16 cellular contexts compared by ENCODE assay signal in genomic region chr6:170393807-170394399, GRCh38.
DNase-seq lines count a peak whose midpoint lies in the region; ATAC-seq, FAIRE-seq and TF ChIP-seq lines count a peak whose summit lies in the region.
"Had no signal": no experiment of that assay in that cellular context is flagged by ENCODE, and none has a peak within 500 bp of the region (broad histone marks: within the 10 kb centered on the region; RNA-seq: fewer than 3 reads in every experiment).

No MANE protein-coding gene starts in this region.

- H3K27me3 Mint-ChIP-seq in activated T-cell treated with anti-CD3 and anti-CD28 coated beads, Interleukin-2, amount 50 U/mL, for 4 hours (ENCODE audit: low read depth), result no peaks in the 10 kb centered on the region
- H3K27me3 Mint-ChIP-seq: B cell had no signal

- H3K4me3 Mint-ChIP-seq in activated T-cell treated with anti-CD3 and anti-CD28 coated beads, Interleukin-2, amount 50 U/mL, for 4 hours, result no peak overlapping the region
- H3K4me3 Mint-ChIP-seq: B cell, H9 had no signal

- peak; percentile 62 to 75 for ATAC-seq in activated T-cell treated with anti-CD3 and anti-CD28 coated beads, Interleukin-2, amount 50 U/mL, for 4 hours
- ATAC-seq: heart right ventricle had no signal

- H3K4me1 Mint-ChIP-seq in activated T-cell treated with anti-CD3 and anti-CD28 coated beads, Interleukin-2, amount 50 U/mL, for 4 hours (ENCODE audit: low read depth), result peaks cover 3% of the 10 kb centered on the region
- H3K4me1 Mint-ChIP-seq: B cell, H9 had no signal

- DNase-seq in stimulated activated CD4-positive, alpha-beta T cell treated with anti-CD3 and anti-CD28 coated beads, Interleukin-15, amount 100 ng/mL, for 48 hours (ENCODE audit: low read depth in 2 of 2), result peak; percentile 12 to 17
- DNase-seq in stimulated activated CD4-positive, alpha-beta T cell treated with anti-CD3 and anti-CD28 coated beads, Interleukin-12 subunit alpha, Interleukin-12 subunit beta, amount 100 ng/mL, for 4 hours, result no peak
- DNase-seq in activated T-cell treated with anti-CD3 and anti-CD28 coated beads, Interleukin-2, amount 50 U/mL, for 4 hours, result no peak
- peak; percentile 78 for DNase-seq in myocyte (ENCODE audit: low read depth)
- no peak for DNase-seq in GM12891 (ENCODE audit: insufficient read length, low spot score)
- no peak for DNase-seq in T-helper 9 cell
- DNase-seq in NCI-H1694 treated with DMSO at 0.1 percent for 48 hours (lab: John Stamatoyannopoulos, UW), result no peak
- DNase-seq: brain microvascular endothelial cell, Calu3, GDM1, H9, heart right ventricle, NCI-H2029, NCI-H510A, substantia nigra had no signal

- no peaks in the 10 kb centered on the region for H3K9me3 Mint-ChIP-seq in activated T-cell treated with anti-CD3 and anti-CD28 coated beads, Interleukin-2, amount 50 U/mL, for 4 hours

- peaks cover 60% of the 10 kb centered on the region for H3K36me3 Mint-ChIP-seq in activated T-cell treated with anti-CD3 and anti-CD28 coated beads, Interleukin-2, amount 50 U/mL, for 4 hours (ENCODE audit: insufficient read depth)

- no peak for FAIRE-seq in GM12891 (lab: Jason Lieb, UNC)

- TF ChIP-seq POLR2A in GM12891 (IDR thresholded peaks at IDR 0.05; ENCODE audit: low read depth, low read length), result no peak

TF ChIP-seq in GM12891, 5 proteins besides CTCF, POLR2A, EP300 and RAD21:
- no peak for TF ChIP-seq TAF1 (IDR thresholded peaks at IDR 0.05; ENCODE audit: low read depth, low read length)
- no peak for TF ChIP-seq POU2F2 (IDR thresholded peaks at IDR 0.05; ENCODE audit: low read depth, low read length)
- no peak for TF ChIP-seq PAX5 (IDR thresholded peaks at IDR 0.05; ENCODE audit: insufficient read depth, low read length, severe bottlenecking)
- TF ChIP-seq POLR2AphosphoS5 (IDR thresholded peaks at IDR 0.05; ENCODE audit: low read depth, low read length), result no peak
- no peak for TF ChIP-seq SPI1 (IDR thresholded peaks at IDR 0.05; ENCODE audit: low read depth, low read length)

Comparison
In these comparisons a context has a peak if more than half of its experiments do, and no peak if none do; other contexts are left out.
1. DNase-seq: peak in stimulated activated CD4-positive, alpha-beta T cell treated with anti-CD3 and anti-CD28 coated beads, Interleukin-15, amount 100 ng/mL, for 48 hours (2 of 2) and myocyte (single experiment); none in stimulated activated CD4-positive, alpha-beta T cell treated with anti-CD3 and anti-CD28 coated beads, Interleukin-12 subunit alpha, Interleukin-12 subunit beta, amount 100 ng/mL, for 4 hours (single experiment), activated T-cell treated with anti-CD3 and anti-CD28 coated beads, Interleukin-2, amount 50 U/mL, for 4 hours (single experiment), GM12891 (single experiment), T-helper 9 cell (single experiment) and NCI-H1694 treated with DMSO at 0.1 percent for 48 hours (single experiment).